Comparison of ENCODE assay signal across 14 cellular contexts in genomic region chr3:51622868-51623267, GRCh38. TPM values are rescaled to one million over a fixed set of nuclear protein-coding genes. Genes with fewer than 3 reads are reported as not detected.
DNase-seq lines count a peak whose midpoint lies in the region; ATAC-seq, FAIRE-seq and TF ChIP-seq lines count a peak whose summit lies in the region.
"Had no signal": no experiment of that assay in that cellular context is flagged by ENCODE, and none has a peak within 500 bp of the region (broad histone marks: within the 10 kb centered on the region; RNA-seq: fewer than 3 reads in every experiment).

No MANE protein-coding gene starts in this region.

- H3K4me1 ChIP-seq in BE2C (no peaks in the 10 kb centered on the region), muscle layer of colon (ENCODE audit: insufficient read depth, low read length) (peaks cover 41% of the 10 kb centered on the region)

- H3K9ac ChIP-seq in muscle layer of colon (ENCODE audit: low read length): no peak overlapping the region

- no peak overlapping the region for H3K4me3 ChIP-seq in BE2C (ENCODE audit: low read depth, low read length)
- H3K4me3 ChIP-seq in MG63: no peak overlapping the region
- H3K4me3 ChIP-seq in bronchial epithelial cell (ENCODE audit: low read depth, low read length): no peak overlapping the region
- H3K4me3 ChIP-seq in muscle layer of colon (ENCODE audit: low read depth in 1 of 2, low read length in 2 of 2): no peak overlapping the region
- H3K4me3 ChIP-seq: ascending aorta, ovary had no signal

- TF ChIP-seq CTCF in BE2C (IDR thresholded peaks at IDR 0.05; ENCODE audit: low read depth, low read length) (no peak), bronchial epithelial cell (IDR thresholded peaks at IDR 0.05; ENCODE audit: insufficient read depth, low read length, severe bottlenecking) (no peak)

- no peak for ATAC-seq in HG03097 (IDR thresholded peaks at IDR 0.05; ENCODE audit: low FRiP score, unreplicated experiment)
- no peak for ATAC-seq in HG02623 (IDR thresholded peaks at IDR 0.05; ENCODE audit: unreplicated experiment)
- ATAC-seq: activated CD8-positive, alpha-beta memory T cell treated with anti-CD3 and anti-CD28 coated beads, Interleukin-2, amount 10 ng/mL, durations not matched to agents 7 days and 5 days had no signal

- DNase-seq in BE2C (peak; percentile 8), MG63 (peak; percentile 5), bronchial epithelial cell (ENCODE audit: low read depth) (no peak), ACHN (no peak)
- no peak for DNase-seq in activated naive CD4-positive, alpha-beta T cell treated with Interleukin-2 at 50 U/mL for 16 hours
- DNase-seq: activated CD8-positive, alpha-beta memory T cell treated with anti-CD3 and anti-CD28 coated beads, Interleukin-2, amount 10 ng/mL, durations not matched to agents 7 days and 5 days; Calu3; OCI-M1; T-helper 9 cell had no signal

- H3K27ac ChIP-seq in muscle layer of colon (ENCODE audit: low read depth, low read length): peak overlapping the region; percentile 27
- H3K27ac ChIP-seq: ascending aorta, ovary had no signal

- H3K27me3 ChIP-seq in BE2C: no peaks in the 10 kb centered on the region
- no peaks in the 10 kb centered on the region for H3K27me3 ChIP-seq in MG63
- H3K27me3 ChIP-seq in bronchial epithelial cell (ENCODE audit: control insufficient read depth, insufficient read depth, low read length): no peaks in the 10 kb centered on the region
- H3K27me3 ChIP-seq in muscle layer of colon (ENCODE audit: control insufficient read depth in 1 of 2, insufficient read depth in 2 of 2, low read length in 2 of 2): no peaks in the 10 kb centered on the region
- H3K27me3 ChIP-seq: ascending aorta, ovary had no signal

- H3K9me3 ChIP-seq in BE2C (no peaks in the 10 kb centered on the region), MG63 (no peaks in the 10 kb centered on the region), muscle layer of colon (ENCODE audit: low read length) (no peaks in the 10 kb centered on the region)
- H3K9me3 ChIP-seq: ascending aorta, ovary had no signal

- FAIRE-seq in bronchial epithelial cell (lab: Jason Lieb, UNC): peak; percentile 90

- in situ Hi-C loops in ACHN (cut with HindIII; ENCODE audit: low pct_ligation_motif_present, low pct_unique_long_range_greater_than_20kb, low sequenced_read_pairs): no loop called here

- H3K36me3 ChIP-seq in BE2C: no peaks in the 10 kb centered on the region
- H3K36me3 ChIP-seq in MG63: no peaks in the 10 kb centered on the region
- peaks cover 2% of the 10 kb centered on the region for H3K36me3 ChIP-seq in bronchial epithelial cell (ENCODE audit: control insufficient read depth, insufficient read depth, low read length)
- H3K36me3 ChIP-seq in muscle layer of colon (ENCODE audit: insufficient read depth, low read length): no peaks in the 10 kb centered on the region
- H3K36me3 ChIP-seq: ovary had no signal

RNA-seq across cellular contexts. Expression of gene TEX264, which starts 48.2 kb away (rescaled TPM):
- 51.9 TPM for polyA plus RNA-seq in BE2C (2012; ENCODE audit: insufficient read depth, insufficient read length, low read depth)
- 35.9 and 64.1 TPM in 2 replicates for total RNA-seq in MG63 (2014; rRNA removed; shearing (Covaris generic); ENCODE audit: low replicate concordance)
- 36.1 and 52.9 TPM in 2 replicates for total RNA-seq in bronchial epithelial cell

Comparison
In these comparisons a context has a peak if more than half of its experiments do, and no peak if none do; other contexts are left out.
1. DNase-seq: peak in BE2C (single experiment) and MG63 (single experiment); none in bronchial epithelial cell (single experiment), ACHN (single experiment) and activated naive CD4-positive, alpha-beta T cell treated with Interleukin-2 at 50 U/mL for 16 hours (single experiment).